ENCODE assay signal across 8 cellular contexts in the genomic region with DNA sequence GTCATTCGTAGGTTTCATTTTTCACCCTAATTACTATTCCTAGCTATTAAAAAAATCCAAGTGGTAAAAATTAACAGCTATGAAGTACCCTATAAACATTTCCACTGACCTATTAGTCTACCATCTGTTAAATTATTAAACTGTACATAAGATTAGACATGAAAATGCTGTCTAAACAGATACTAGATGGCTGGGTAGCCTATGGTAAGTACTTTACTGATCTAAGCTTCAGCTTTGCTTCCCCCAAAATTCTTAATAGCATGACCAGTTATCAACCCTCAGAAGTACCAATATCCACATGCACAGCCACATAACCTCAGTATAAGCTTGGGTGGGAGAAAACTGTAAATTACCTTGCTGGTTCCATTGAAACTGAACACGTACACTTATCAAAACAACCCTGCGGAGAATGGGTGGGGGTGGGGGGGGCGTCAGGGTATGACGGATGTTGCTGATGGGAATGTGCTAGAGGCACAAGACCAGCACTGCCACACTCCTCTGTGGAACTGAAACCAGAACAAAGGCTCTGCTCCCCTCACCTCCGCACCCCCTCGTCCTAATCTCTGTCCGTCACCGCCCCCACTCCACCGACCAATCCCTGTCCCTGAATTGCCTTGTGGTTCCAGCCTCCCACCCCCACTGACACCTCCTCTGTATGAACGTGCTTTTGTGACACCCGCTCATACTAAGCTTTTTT. TPM values are rescaled to one million over a fixed set of nuclear protein-coding genes. Genes with fewer than 3 reads are reported as not detected.
DNase-seq lines count a peak whose midpoint lies in the region; ATAC-seq and TF ChIP-seq lines count a peak whose summit lies in the region.

No MANE protein-coding gene starts in this region.

- H3K9ac ChIP-seq in endodermal cell (ENCODE audit: extremely low read depth, low read length, poor library complexity, severe bottlenecking): no peak overlapping the region

- peak; percentile 56 to 68 for DNase-seq in activated CD4-positive, alpha-beta T cell treated with anti-CD3 and anti-CD28 coated beads for 4 hours
- DNase-seq in endodermal cell: no peak
- peak; percentile 9 to 25 (median 11) for DNase-seq in stimulated activated CD4-positive, alpha-beta T cell treated with anti-CD3 and anti-CD28 coated beads, TNF-alpha, amount 100 ng/mL, for 1 hour (ENCODE audit: low read depth in 3 of 3, low spot score in 1 of 3)
- no peak for DNase-seq in NCI-H1092 (lab: John Stamatoyannopoulos, UW)
- DNase-seq in midbrain (lab: John Stamatoyannopoulos, UW): no peak
- DNase-seq in posterior vena cava (ENCODE audit: low spot score): no peak

- peaks cover 10% of the 10 kb centered on the region for H3K4me1 ChIP-seq in endodermal cell (ENCODE audit: control insufficient read depth, insufficient read depth, low read length)

- H3K9me3 Mint-ChIP-seq in endodermal cell: no peaks in the 10 kb centered on the region

- H3K4me3 ChIP-seq in endodermal cell (ENCODE audit: low read length): no peak overlapping the region

- H3K27ac ChIP-seq in endodermal cell (ENCODE audit: low read depth, low read length): no peak overlapping the region

- no peaks in the 10 kb centered on the region for H3K27me3 Mint-ChIP-seq in endodermal cell (ENCODE audit: insufficient read depth)

- H3K27me3 ChIP-seq in endodermal cell (ENCODE audit: control insufficient read depth, insufficient read depth, low read length, poor library complexity, severe bottlenecking): no peaks in the 10 kb centered on the region

- no peaks in the 10 kb centered on the region for H3K36me3 ChIP-seq in endodermal cell (ENCODE audit: control insufficient read depth, insufficient read depth, low read length)

- H3K4me1 Mint-ChIP-seq in endodermal cell: peaks cover 33% of the 10 kb centered on the region

- peak overlapping the region; percentile 26 for H3K27ac Mint-ChIP-seq in endodermal cell

- WGBS in endodermal cell (ENCODE audit: insufficient coverage in 1 of 2, insufficient read length in 1 of 2), 2 experiments: 77 to 91% methylated on average over 7 to 11 of the region's 12 CpGs

- H3K36me3 Mint-ChIP-seq in endodermal cell (ENCODE audit: low read depth): no peaks in the 10 kb centered on the region

- ATAC-seq in GM19351 (IDR thresholded peaks at IDR 0.05; ENCODE audit: unreplicated experiment) (peak; percentile 83), HG03280 (IDR thresholded peaks at IDR 0.05; ENCODE audit: unreplicated experiment) (peak; percentile 67)

- no peaks in the 10 kb centered on the region for H3K9me3 ChIP-seq in endodermal cell (ENCODE audit: control insufficient read depth, low read length)

- intact Hi-C loops in posterior vena cava (cut with DNase I): no loop called here

- no peak for TF ChIP-seq CTCF in endodermal cell (conservative IDR thresholded peaks at IDR 0.05)

- no peak overlapping the region for H3K4me3 Mint-ChIP-seq in endodermal cell

RNA-seq across cellular contexts. Expression of a gene that starts 45.3 kb away (rescaled TPM):
- total RNA-seq in endodermal cell: 10 to 100 TPM; 57.0 to 58.8 TPM
- polyA plus RNA-seq in endodermal cell (2013, experiment 1 of 2): 41.0 TPM
- polyA plus RNA-seq in endodermal cell (2013, experiment 2 of 2): 35.9 TPM
- total RNA-seq in posterior vena cava: 10 to 100 TPM; 26.1 to 35.2 TPM

Comparison
In these comparisons a context has a peak if more than half of its experiments do, and no peak if none do; other contexts are left out.
1. DNase-seq: peak in activated CD4-positive, alpha-beta T cell treated with anti-CD3 and anti-CD28 coated beads for 4 hours (2 of 2) and stimulated activated CD4-positive, alpha-beta T cell treated with anti-CD3 and anti-CD28 coated beads, TNF-alpha, amount 100 ng/mL, for 1 hour (3 of 3); none in endodermal cell (single experiment), NCI-H1092 (single experiment), midbrain (single experiment) and posterior vena cava (single experiment).